In the genomic region with DNA sequence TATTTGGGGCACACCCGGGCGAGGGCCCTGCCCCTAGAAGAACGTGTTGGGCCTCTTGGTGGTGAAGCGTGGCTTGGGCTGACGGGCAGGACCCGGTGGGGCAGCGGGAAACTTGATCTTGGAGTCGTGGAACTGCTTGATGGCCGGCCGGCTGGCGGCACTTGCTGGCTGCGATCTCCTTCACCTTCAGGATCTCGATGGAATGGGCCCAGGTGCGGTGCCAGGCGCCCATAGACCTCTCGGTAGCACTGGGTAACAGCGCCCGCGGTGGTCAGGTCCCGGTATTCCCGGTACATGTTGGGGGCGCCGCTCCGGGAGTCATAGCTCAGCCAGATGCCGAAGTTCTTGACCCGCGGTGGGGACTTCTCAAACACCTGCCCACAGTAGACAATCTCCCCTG, we compare ENCODE assay signal across 33 cellular contexts. TPM values are rescaled to one million over a fixed set of nuclear protein-coding genes. Genes with fewer than 3 reads are reported as not detected.
A peak's percentile ranks its signal among the peaks of the same experiment; 100 is the strongest.
DNase-seq lines count a peak whose midpoint lies in the region; ATAC-seq and TF ChIP-seq lines count a peak whose summit lies in the region.
"Had no signal": no experiment of that assay in that cellular context is flagged by ENCODE, and none has a peak within 500 bp of the region (broad histone marks: within the 10 kb centered on the region; RNA-seq: fewer than 3 reads in every experiment).

No MANE protein-coding gene starts in this region.

- intact Hi-C loops in Right ventricle myocardium superior (cut with DNase I): no loop called here
- intact Hi-C loops in heart left ventricle (cut with DNase I): loop anchor here in 1 of 10 donors (10.0 kb wide), 1 partner anchor 391 kb away; no protein-coding TSS in a partner anchor

- 93 to 98% (median 96%) methylated on average over 25 to 27 of the region's 27 CpGs for WGBS in heart left ventricle, 4 donors
- 95 to 97% methylated on average over 20 to 27 of the region's 27 CpGs for WGBS in endodermal cell (ENCODE audit: insufficient coverage in 1 of 2, insufficient read length in 1 of 2), 2 experiments

- H3K27ac ChIP-seq in heart left ventricle (no peak overlapping the region), GM23338 (ENCODE audit: low read depth) (no peak overlapping the region), endodermal cell (ENCODE audit: low read depth, low read length) (no peak overlapping the region)
- H3K27ac ChIP-seq: 22Rv1, A549, BLaER1, C4-2B had no signal

- no peak overlapping the region for H2AFZ ChIP-seq in GM23338

- H3K4me2 ChIP-seq in GM23338: no peak overlapping the region
- H3K4me2 ChIP-seq: A549; BLaER1; BLaER1 treated with 17β-estradiol and CSF1 and Interleukin-3, amounts not matched to agents 10 nM and 100 nM had no signal

- H3K4me3 Mint-ChIP-seq in GM23338: no peak overlapping the region
- H3K4me3 Mint-ChIP-seq in endodermal cell: no peak overlapping the region
- H3K4me3 Mint-ChIP-seq: B cell; CD14-positive monocyte; CD4-positive, alpha-beta memory T cell; CD4-positive, alpha-beta T cell; CD4-positive, CD25-positive, alpha-beta regulatory T cell; CD8-positive, alpha-beta memory T cell; CD8-positive, alpha-beta T cell had no signal

- 0 out of 2 replicates have a peak, but pooled peaks cover 5% of the 10 kb centered on the region for H4K20me1 ChIP-seq in GM23338 (replicated peaks; ENCODE audit: insufficient read depth)

- H3K27me3 ChIP-seq in heart left ventricle (no peaks in the 10 kb centered on the region), GM23338 (ENCODE audit: insufficient read depth) (no peaks in the 10 kb centered on the region), endodermal cell (ENCODE audit: control insufficient read depth, insufficient read depth, low read length, poor library complexity, severe bottlenecking) (no peaks in the 10 kb centered on the region)
- H3K27me3 ChIP-seq: BE2C; BLaER1; BLaER1 treated with 17β-estradiol and CSF1 and Interleukin-3, amounts not matched to agents 10 nM and 100 nM had no signal

- H3K4me3 ChIP-seq in heart left ventricle (no peak overlapping the region), GM23338 (no peak overlapping the region), endodermal cell (ENCODE audit: low read length) (no peak overlapping the region)
- H3K4me3 ChIP-seq: A549; BLaER1; BLaER1 treated with 17β-estradiol and CSF1 and Interleukin-3, amounts not matched to agents 10 nM and 100 nM had no signal

- H3K27me3 Mint-ChIP-seq in GM23338 (ENCODE audit: insufficient read depth, low read depth, poor library complexity) (peaks cover 4% of the 10 kb centered on the region), endodermal cell (ENCODE audit: insufficient read depth) (no peaks in the 10 kb centered on the region)
- H3K27me3 Mint-ChIP-seq: B cell; CD4-positive, alpha-beta memory T cell; CD4-positive, alpha-beta T cell; CD4-positive, CD25-positive, alpha-beta regulatory T cell; CD8-positive, alpha-beta memory T cell had no signal

- no peaks in the 10 kb centered on the region for H3K4me1 Mint-ChIP-seq in GM23338
- no peaks in the 10 kb centered on the region for H3K4me1 Mint-ChIP-seq in endodermal cell
- H3K4me1 Mint-ChIP-seq: B cell; CD14-positive monocyte; CD4-positive, alpha-beta memory T cell; CD8-positive, alpha-beta memory T cell had no signal

- H3K4me1 ChIP-seq in heart left ventricle (no peaks in the 10 kb centered on the region), GM23338 (ENCODE audit: insufficient read depth) (no peaks in the 10 kb centered on the region), endodermal cell (ENCODE audit: control insufficient read depth, insufficient read depth, low read length) (no peaks in the 10 kb centered on the region)
- H3K4me1 ChIP-seq: A549, BE2C, Caco-2 had no signal

- DNase-seq in Right ventricle myocardium superior: peak; percentile 50
- DNase-seq in heart left ventricle: no peak
- peak; percentile 15 for DNase-seq in GM23338 (ENCODE audit: low spot score)
- DNase-seq in endodermal cell: no peak
- no peak for DNase-seq in activated T-cell treated with anti-CD3 and anti-CD28 coated beads, Interleukin-2, amount 50 U/mL, for 48 hours
- DNase-seq: 8988T; ACHN; AML-193; BE2C; C1 segment of cervical spinal cord; Caco-2; Calu3; CD4-positive, alpha-beta memory T cell; CD4-positive, alpha-beta T cell; CD4-positive, CD25-positive, alpha-beta regulatory T cell; CD8-positive, alpha-beta memory T cell; CD8-positive, alpha-beta T cell; COR-L47; DMS 273 treated with DMSO at 0.1 percent for 48 hours; DMS153; DMS53; DMS79; DMS79 treated with DMSO at 0.1 percent for 48 hours; DND-41; EL had no signal

- no peak for ATAC-seq in Right ventricle myocardium superior (ENCODE audit: poor library complexity)
- no peak for ATAC-seq in heart left ventricle
- 0 out of 3 replicates have a peak, but pooled peaks have one; percentile 26 for ATAC-seq in GM23338
- ATAC-seq in GM18867 (IDR thresholded peaks at IDR 0.05; ENCODE audit: unreplicated experiment): no peak
- ATAC-seq: A549; CD8-positive, alpha-beta T cell had no signal

- H3K36me3 ChIP-seq in heart left ventricle: peaks cover 0 to 100% (median 97%) of the 10 kb centered on the region in 9 donors
- H3K36me3 ChIP-seq in GM23338 (ENCODE audit: insufficient read depth): peaks cover 20% of the 10 kb centered on the region
- H3K36me3 ChIP-seq in endodermal cell (ENCODE audit: control insufficient read depth, insufficient read depth, low read length): peaks cover 50% of the 10 kb centered on the region

- TF ChIP-seq CTCF in heart left ventricle (IDR thresholded peaks at IDR 0.05) (no peak), GM23338 (conservative IDR thresholded peaks at IDR 0.05; ENCODE audit: low read depth in 2 of 2) (no peak), endodermal cell (conservative IDR thresholded peaks at IDR 0.05) (no peak)

- no peaks in the 10 kb centered on the region for H3K9me3 ChIP-seq in heart left ventricle
- H3K9me3 ChIP-seq in endodermal cell (ENCODE audit: control insufficient read depth, low read length): no peaks in the 10 kb centered on the region
- H3K9me3 ChIP-seq: A549; BE2C; BLaER1; BLaER1 treated with 17β-estradiol and CSF1 and Interleukin-3, amounts not matched to agents 10 nM and 100 nM; Caco-2 had no signal

- H3K36me3 Mint-ChIP-seq in GM23338 (ENCODE audit: low read depth): peaks cover 58% of the 10 kb centered on the region
- H3K36me3 Mint-ChIP-seq in endodermal cell (ENCODE audit: low read depth): peaks cover 60% of the 10 kb centered on the region

- no peaks in the 10 kb centered on the region for H3K79me2 ChIP-seq in GM23338 (replicated peaks; ENCODE audit: insufficient read depth)

- no peaks in the 10 kb centered on the region for H3F3A ChIP-seq in GM23338 (replicated peaks; ENCODE audit: low read depth)

- no peaks in the 10 kb centered on the region for H3K9me2 ChIP-seq in GM23338 (ENCODE audit: insufficient read depth)

- H3K9me3 Mint-ChIP-seq in GM23338 (no peaks in the 10 kb centered on the region), endodermal cell (no peaks in the 10 kb centered on the region)
- H3K9me3 Mint-ChIP-seq: CD14-positive monocyte; CD4-positive, alpha-beta memory T cell; CD4-positive, alpha-beta T cell; CD4-positive, CD25-positive, alpha-beta regulatory T cell; CD8-positive, alpha-beta memory T cell; CD8-positive, alpha-beta T cell had no signal

- TF ChIP-seq POLR2A in heart left ventricle (IDR thresholded peaks at IDR 0.05): no peak

- H3K9ac ChIP-seq in endodermal cell (ENCODE audit: extremely low read depth, low read length, poor library complexity, severe bottlenecking): no peak overlapping the region
- H3K9ac ChIP-seq: BLaER1; BLaER1 treated with 17β-estradiol and CSF1 and Interleukin-3, amounts not matched to agents 10 nM and 100 nM had no signal

- no peak overlapping the region for H3K27ac Mint-ChIP-seq in GM23338
- H3K27ac Mint-ChIP-seq in endodermal cell: peak overlapping the region; percentile 26
- H3K27ac Mint-ChIP-seq: B cell; CD4-positive, alpha-beta T cell; CD4-positive, CD25-positive, alpha-beta regulatory T cell; CD8-positive, alpha-beta memory T cell; CD8-positive, alpha-beta T cell had no signal

TF ChIP-seq in GM23338, 12 proteins besides CTCF, POLR2A, EP300 and RAD21 (continues in another document):
- no peak for TF ChIP-seq POLR2AphosphoS5 (IDR thresholded peaks at IDR 0.05; ENCODE audit: low read depth)

RNA-seq across cellular contexts. Expression of a gene that starts 16.5 kb away (rescaled TPM):
- total RNA-seq in Right ventricle myocardium superior (16.1 TPM), heart left ventricle (10 to 100 TPM; 19.6 to 27.1 (median 23.3) TPM), endodermal cell (10 to 100 TPM; 25.0 to 25.6 TPM)
- polyA plus RNA-seq in heart left ventricle (10 to 100 TPM in 1 of 2 donors, 1 to 10 TPM in 1; 9.4 to 39.6 TPM), GM23338 (2016; fragmentation: Nextera tagmentation; extraction: Ambion mirVana) (12.4 and 13.9 TPM in 2 replicates)
- 45.3 and 63.5 TPM in 2 replicates for total RNA-seq in GM23338 (2014; rRNA removed; shearing (Covaris generic))
- 35.5 TPM for polyA plus RNA-seq in endodermal cell (2013, experiment 1 of 2)
- polyA plus RNA-seq in endodermal cell (2013, experiment 2 of 2): 31.7 TPM

RNA-seq across cellular contexts. Expression of a gene that starts 16.7 kb away (rescaled TPM):
- total RNA-seq in Right ventricle myocardium superior (16.3 TPM), heart left ventricle (10 to 100 TPM; 10.3 to 25.5 (median 14.8) TPM), endodermal cell (1 to 10 TPM; 6.5 to 7.2 TPM)
- polyA plus RNA-seq in heart left ventricle (10 to 100 TPM; 22.3 to 27.4 TPM), GM23338 (2016; fragmentation: Nextera tagmentation; extraction: Ambion mirVana) (12.7 and 16.6 TPM in 2 replicates)
- 7.4 and 12.8 TPM in 2 replicates for total RNA-seq in GM23338 (2014; rRNA removed; shearing (Covaris generic))
- 12.4 TPM for polyA plus RNA-seq in endodermal cell (2013, experiment 1 of 2)
- polyA plus RNA-seq in endodermal cell (2013, experiment 2 of 2): 14.0 TPM

RNA-seq across cellular contexts. Expression of a gene that starts 38.4 kb away (rescaled TPM):
- 21.0 TPM for total RNA-seq in Right ventricle myocardium superior
- total RNA-seq in heart left ventricle: 10 to 100 TPM in 8 of 9 donors, 1 to 10 TPM in 1; 8.8 to 29.3 (median 22.8) TPM
- polyA plus RNA-seq in heart left ventricle: 10 to 100 TPM; 20.5 to 23.4 TPM
- total RNA-seq in GM23338 (2014; rRNA removed; shearing (Covaris generic)): 14.2 and 20.4 TPM in 2 replicates
- 32.4 and 34.0 TPM in 2 replicates for polyA plus RNA-seq in GM23338 (2016; fragmentation: Nextera tagmentation; extraction: Ambion mirVana)
- 10 to 100 TPM; 25.0 to 27.9 TPM for total RNA-seq in endodermal cell
- 37.2 TPM for polyA plus RNA-seq in endodermal cell (2013, experiment 1 of 2)
- polyA plus RNA-seq in endodermal cell (2013, experiment 2 of 2): 27.9 TPM

RNA-seq across cellular contexts. Expression of a gene that starts 38.9 kb away (rescaled TPM):
- total RNA-seq in Right ventricle myocardium superior (55.9 TPM), heart left ventricle (10 to 100 TPM; 45.7 to 87.0 (median 56.8) TPM), endodermal cell (10 to 100 TPM; 15.8 to 23.6 TPM)
- polyA plus RNA-seq in heart left ventricle (10 to 100 TPM; 26.6 to 36.7 TPM), GM23338 (2016; fragmentation: Nextera tagmentation; extraction: Ambion mirVana) (8.5 and 8.6 TPM in 2 replicates)
- total RNA-seq in GM23338 (2014; rRNA removed; shearing (Covaris generic)): 21.6 and 21.7 TPM in 2 replicates
- 23.2 TPM for polyA plus RNA-seq in endodermal cell (2013, experiment 1 of 2)
- 22.6 TPM for polyA plus RNA-seq in endodermal cell (2013, experiment 2 of 2)

Comparison
In these comparisons a context has a peak if more than half of its experiments do, and no peak if none do; other contexts are left out.
1. DNase-seq: peak in Right ventricle myocardium superior (single experiment) and GM23338 (single experiment); none in heart left ventricle (0 of 5), endodermal cell (single experiment) and activated T-cell treated with anti-CD3 and anti-CD28 coated beads, Interleukin-2, amount 50 U/mL, for 48 hours (0 of 2).